Comparison of ENCODE assay signal across 1 cellular context in the genomic region with DNA sequence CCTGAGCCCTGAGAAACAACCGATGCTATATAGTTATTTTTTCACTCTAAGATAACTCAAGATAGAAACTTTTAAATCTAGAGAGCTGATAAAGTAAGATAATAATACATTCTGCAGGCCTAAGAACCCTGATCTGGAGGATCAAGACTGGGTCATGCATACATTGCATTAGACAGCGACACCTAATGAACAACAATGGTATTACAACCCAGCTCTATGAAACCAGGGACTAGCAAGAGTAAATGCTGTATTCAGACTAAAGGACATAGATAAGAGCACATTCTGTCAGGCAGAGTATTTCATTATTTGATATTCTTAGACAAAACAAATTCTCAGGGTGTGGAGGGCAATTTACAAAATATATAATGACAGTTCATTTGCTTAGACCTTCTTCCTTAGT.
TF ChIP-seq lines count a peak whose summit lies in the region.

No MANE protein-coding gene starts in this region.

TF ChIP-seq in GM12878, 131 proteins besides CTCF, POLR2A, EP300 and RAD21 (continued from another document):
- TF ChIP-seq, protein P1, sequence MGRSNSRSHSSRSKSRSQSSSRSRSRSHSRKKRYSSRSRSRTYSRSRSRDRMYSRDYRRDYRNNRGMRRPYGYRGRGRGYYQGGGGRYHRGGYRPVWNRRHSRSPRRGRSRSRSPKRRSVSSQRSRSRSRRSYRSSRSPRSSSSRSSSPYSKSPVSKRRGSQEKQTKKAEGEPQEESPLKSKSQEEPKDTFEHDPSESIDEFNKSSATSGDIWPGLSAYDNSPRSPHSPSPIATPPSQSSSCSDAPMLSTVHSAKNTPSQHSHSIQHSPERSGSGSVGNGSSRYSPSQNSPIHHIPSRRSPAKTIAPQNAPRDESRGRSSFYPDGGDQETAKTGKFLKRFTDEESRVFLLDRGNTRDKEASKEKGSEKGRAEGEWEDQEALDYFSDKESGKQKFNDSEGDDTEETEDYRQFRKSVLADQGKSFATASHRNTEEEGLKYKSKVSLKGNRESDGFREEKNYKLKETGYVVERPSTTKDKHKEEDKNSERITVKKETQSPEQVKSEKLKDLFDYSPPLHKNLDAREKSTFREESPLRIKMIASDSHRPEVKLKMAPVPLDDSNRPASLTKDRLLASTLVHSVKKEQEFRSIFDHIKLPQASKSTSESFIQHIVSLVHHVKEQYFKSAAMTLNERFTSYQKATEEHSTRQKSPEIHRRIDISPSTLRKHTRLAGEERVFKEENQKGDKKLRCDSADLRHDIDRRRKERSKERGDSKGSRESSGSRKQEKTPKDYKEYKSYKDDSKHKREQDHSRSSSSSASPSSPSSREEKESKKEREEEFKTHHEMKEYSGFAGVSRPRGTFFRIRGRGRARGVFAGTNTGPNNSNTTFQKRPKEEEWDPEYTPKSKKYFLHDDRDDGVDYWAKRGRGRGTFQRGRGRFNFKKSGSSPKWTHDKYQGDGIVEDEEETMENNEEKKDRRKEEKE (IDR thresholded peaks at IDR 0.05), result no peak
- TF ChIP-seq SMC3 (IDR thresholded peaks at IDR 0.05; ENCODE audit: borderline replicate concordance, low read length) (no peak), CBX5 (IDR thresholded peaks at IDR 0.05; ENCODE audit: low read depth) (peak; percentile 66; the same call in 1 of the 2 replicates)
